Comparison of ENCODE assay signal across 10 cellular contexts in the genomic region with DNA sequence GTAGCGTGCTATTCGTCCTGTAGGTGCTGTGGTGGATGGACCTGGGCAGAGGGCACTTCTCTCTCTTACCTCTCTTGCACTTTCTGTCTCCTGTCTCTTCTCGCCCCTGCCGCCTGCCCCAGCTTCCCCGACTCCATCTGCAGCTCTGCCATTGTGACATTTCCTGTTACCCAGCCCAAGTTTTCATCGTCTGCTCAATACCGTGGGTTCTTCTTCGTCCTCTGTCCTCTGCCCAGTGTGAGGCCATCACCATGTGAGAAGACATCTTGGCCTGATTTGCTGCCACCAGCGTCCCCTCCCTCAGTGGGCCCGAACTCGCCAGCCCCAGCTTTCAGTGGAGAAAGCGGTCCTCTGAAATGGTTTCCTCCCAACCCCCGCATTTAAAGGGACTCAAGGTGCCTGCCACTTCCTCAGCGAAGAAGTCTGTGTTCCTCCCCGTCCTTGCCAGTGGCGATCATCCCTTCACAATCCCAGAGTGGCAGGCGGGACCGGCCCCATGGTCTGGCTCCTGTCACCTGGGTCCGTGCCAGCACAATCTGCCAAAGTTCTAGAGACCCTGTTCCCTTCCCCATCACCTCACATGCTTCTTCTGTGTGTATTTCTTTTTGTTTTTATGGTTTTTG. TPM values are rescaled to one million over a fixed set of nuclear protein-coding genes. Genes with fewer than 3 reads are reported as not detected.
DNase-seq lines count a peak whose midpoint lies in the region; ATAC-seq and TF ChIP-seq lines count a peak whose summit lies in the region.
"Had no signal": no experiment of that assay in that cellular context is flagged by ENCODE, and none has a peak within 500 bp of the region (broad histone marks: within the 10 kb centered on the region; RNA-seq: fewer than 3 reads in every experiment).

No MANE protein-coding gene starts in this region.

- no peaks in the 10 kb centered on the region for H4K20me1 ChIP-seq in KMS-11 (ENCODE audit: insufficient read depth)

- H3K9me3 ChIP-seq in Caco-2, result no peaks in the 10 kb centered on the region

- DNase-seq in Caco-2, result no peak
- DNase-seq in activated naive CD8-positive, alpha-beta T cell treated with anti-CD3 and anti-CD28 coated beads, Interleukin-2, amount 10 ng/mL, durations not matched to agents 7 days and 5 days, result peak; percentile 48
- DNase-seq in natural killer cell, result no peak
- no peak for DNase-seq in SW480 (ENCODE audit: low spot score)
- DNase-seq: erythroblast, GDM1 had no signal

- H3K79me2 ChIP-seq in KMS-11 (ENCODE audit: insufficient read depth, low read depth), result no peaks in the 10 kb centered on the region

- H3K27me3 Mint-ChIP-seq in Caco-2 (ENCODE audit: insufficient read depth, unreplicated experiment) (no peaks in the 10 kb centered on the region), natural killer cell (ENCODE audit: low read depth in 2 of 2) (no peaks in the 10 kb centered on the region)
- no peaks in the 10 kb centered on the region for H3K27me3 Mint-ChIP-seq in activated naive CD8-positive, alpha-beta T cell treated with anti-CD3 and anti-CD28 coated beads, Interleukin-2, amount 10 ng/mL, durations not matched to agents 7 days and 5 days

- peak overlapping the region; percentile 63 for H3K4me2 ChIP-seq in KMS-11

- no TSS peak for BruUV-seq in Caco-2 (replicated peaks; lab: Mats Ljungman, UMichigan)

- CTCF ChIA-PET in Caco-2 (lab: Charles Lee), result interaction anchor here (0.6 kb wide), 1 partner anchor 249 kb away, joined by 3 read pairs; no protein-coding TSS in a partner anchor

- H3K27ac Mint-ChIP-seq in Caco-2 (ENCODE audit: unreplicated experiment), result peak overlapping the region; percentile 9
- H3K27ac Mint-ChIP-seq in activated naive CD8-positive, alpha-beta T cell treated with anti-CD3 and anti-CD28 coated beads, Interleukin-2, amount 10 ng/mL, durations not matched to agents 7 days and 5 days, result peak overlapping the region; percentile 59
- H3K27ac Mint-ChIP-seq in natural killer cell, result peak overlapping the region; percentile 82 to 87

- peaks cover 12% of the 10 kb centered on the region for H3K4me1 ChIP-seq in Caco-2
- H3K4me1 ChIP-seq in KMS-11 (ENCODE audit: low read depth, poor library complexity, severe bottlenecking), result peaks cover 29% of the 10 kb centered on the region

- intact Hi-C loops in Caco-2 (cut with micrococcal nuclease; ENCODE audit: unreplicated experiment) (no loop called here), natural killer cell (cut with micrococcal nuclease) (no loop called here)

- TF ChIP-seq CTCF in Caco-2 (IDR thresholded peaks at IDR 0.05; ENCODE audit: insufficient read depth in 1 of 2, low read depth in 1 of 2, low read length in 1 of 2, severe bottlenecking in 1 of 2, unreplicated experiment in 1 of 2), result no peak
- no peak for TF ChIP-seq CTCF in KMS-11 (conservative IDR thresholded peaks at IDR 0.05; ENCODE audit: low read depth, low read length)
- TF ChIP-seq CTCF in natural killer cell (IDR thresholded peaks at IDR 0.05), result no peak

- H3K4me3 Mint-ChIP-seq in Caco-2 (ENCODE audit: unreplicated experiment), result no peak overlapping the region
- peak overlapping the region; percentile 75 for H3K4me3 Mint-ChIP-seq in activated naive CD8-positive, alpha-beta T cell treated with anti-CD3 and anti-CD28 coated beads, Interleukin-2, amount 10 ng/mL, durations not matched to agents 7 days and 5 days
- H3K4me3 Mint-ChIP-seq in natural killer cell, result peak overlapping the region; percentile 79

- H3K4me3 ChIP-seq in Caco-2 (ENCODE audit: low read depth, low read length) (no peak overlapping the region), KMS-11 (IDR thresholded peaks at IDR 0.05; ENCODE audit: insufficient read depth, low read depth, low read length) (peak overlapping the region; percentile 72)

- H3K4me1 Mint-ChIP-seq in Caco-2 (ENCODE audit: low read depth, unreplicated experiment) (peaks cover 13% of the 10 kb centered on the region), natural killer cell (peaks cover 26 to 36% of the 10 kb centered on the region in 2 donors)
- peaks cover 24% of the 10 kb centered on the region for H3K4me1 Mint-ChIP-seq in activated naive CD8-positive, alpha-beta T cell treated with anti-CD3 and anti-CD28 coated beads, Interleukin-2, amount 10 ng/mL, durations not matched to agents 7 days and 5 days

- POLR2A ChIA-PET in Caco-2 (lab: Charles Lee), result interaction anchor here (1.0 kb wide), 1 partner anchor 18 kb away, joined by 16 read pairs; a partner anchor contains a TSS
- POLR2A ChIA-PET in activated naive CD8-positive, alpha-beta T cell treated with anti-CD3 and anti-CD28 coated beads, Interleukin-2, amount 10 ng/mL, durations not matched to agents 7 days and 5 days (lab: Charles Lee), result interaction anchor here (1.0 to 2.9 kb wide), 8 partner anchors 10 to 340 kb away, joined by 3 to 27 read pairs (median 6); a partner anchor contains a TSS

- peak; percentile 51 for ATAC-seq in activated naive CD8-positive, alpha-beta T cell treated with anti-CD3 and anti-CD28 coated beads, Interleukin-2, amount 10 ng/mL, durations not matched to agents 7 days and 5 days (ENCODE audit: low read depth)
- peak; percentile 54 to 76 (median 69) for ATAC-seq in natural killer cell
- no peak for ATAC-seq in GM18511 (IDR thresholded peaks at IDR 0.05; ENCODE audit: unreplicated experiment)
- ATAC-seq in GM21526 (IDR thresholded peaks at IDR 0.05; ENCODE audit: low FRiP score, unreplicated experiment), result no peak
- ATAC-seq in HG02885 (IDR thresholded peaks at IDR 0.05; ENCODE audit: poor library complexity, unreplicated experiment), result no peak

- H3K27me3 ChIP-seq in Caco-2 (replicated peaks; ENCODE audit: control insufficient read depth, insufficient read depth, low read length), result no peaks in the 10 kb centered on the region
- H3K27me3 ChIP-seq in KMS-11 (ENCODE audit: insufficient read depth, low read depth), result no peaks in the 10 kb centered on the region

- peak overlapping the region; percentile 22; the same call in 1 of the 2 replicates for H3K27ac ChIP-seq in KMS-11

- peak overlapping the region; percentile 0; the same call in 1 of the 2 replicates for H3K9ac ChIP-seq in KMS-11

- H2AFZ ChIP-seq in KMS-11 (ENCODE audit: low read depth), result peak overlapping the region; percentile 32; the same call in 1 of the 2 replicates

- H3K36me3 Mint-ChIP-seq in Caco-2 (ENCODE audit: insufficient read depth, unreplicated experiment) (peaks cover 23% of the 10 kb centered on the region), natural killer cell (no peaks in the 10 kb centered on the region)
- H3K36me3 Mint-ChIP-seq in activated naive CD8-positive, alpha-beta T cell treated with anti-CD3 and anti-CD28 coated beads, Interleukin-2, amount 10 ng/mL, durations not matched to agents 7 days and 5 days, result peaks cover 7% of the 10 kb centered on the region

- no peaks in the 10 kb centered on the region; the same call in 1 of the 2 replicates for H3K36me3 ChIP-seq in Caco-2 (ENCODE audit: control insufficient read depth, insufficient read depth, low read length)
- no peaks in the 10 kb centered on the region for H3K36me3 ChIP-seq in KMS-11 (ENCODE audit: insufficient read depth)

- H3K9me3 Mint-ChIP-seq in Caco-2 (ENCODE audit: unreplicated experiment) (no peaks in the 10 kb centered on the region), natural killer cell (no peaks in the 10 kb centered on the region)
- no peaks in the 10 kb centered on the region for H3K9me3 Mint-ChIP-seq in activated naive CD8-positive, alpha-beta T cell treated with anti-CD3 and anti-CD28 coated beads, Interleukin-2, amount 10 ng/mL, durations not matched to agents 7 days and 5 days

RNA-seq across cellular contexts. Expression of a gene that starts 18.0 kb away (rescaled TPM):
- total RNA-seq in Caco-2 (2022), result 109 and 119 TPM in 2 replicates
- 100 to 1,000 TPM; 144 to 148 TPM for total RNA-seq in activated naive CD8-positive, alpha-beta T cell treated with anti-CD3 and anti-CD28 coated beads, Interleukin-2, amount 10 ng/mL, durations not matched to agents 7 days and 5 days
- 100 to 1,000 TPM; 190 to 207 (median 194) TPM for total RNA-seq in natural killer cell

RNA-seq across cellular contexts. Expression of a gene that starts 44.5 kb away (rescaled TPM):
- 31.1 and 32.3 TPM in 2 replicates for total RNA-seq in Caco-2 (2022)
- 10 to 100 TPM; 28.8 to 29.7 TPM for total RNA-seq in activated naive CD8-positive, alpha-beta T cell treated with anti-CD3 and anti-CD28 coated beads, Interleukin-2, amount 10 ng/mL, durations not matched to agents 7 days and 5 days
- 10 to 100 TPM; 22.7 to 36.5 (median 33.9) TPM for total RNA-seq in natural killer cell

RNA-seq across cellular contexts. Expression of a gene that starts 44.8 kb away (rescaled TPM):
- total RNA-seq in Caco-2 (2022) (10.3 and 11.3 TPM in 2 replicates), natural killer cell (10 to 100 TPM; 22.4 to 33.9 (median 24.8) TPM)
- 10 to 100 TPM; 23.1 to 26.4 TPM for total RNA-seq in activated naive CD8-positive, alpha-beta T cell treated with anti-CD3 and anti-CD28 coated beads, Interleukin-2, amount 10 ng/mL, durations not matched to agents 7 days and 5 days

Comparison
In these comparisons a context has a peak if more than half of its experiments do, and no peak if none do; other contexts are left out.
1. H3K27ac Mint-ChIP-seq: peak in every context shown above with its lines; median percentile 84 in natural killer cell; 59 in activated naive CD8-positive, alpha-beta T cell treated with anti-CD3 and anti-CD28 coated beads, Interleukin-2, amount 10 ng/mL, durations not matched to agents 7 days and 5 days; 9 in Caco-2.
2. ATAC-seq: peak in activated naive CD8-positive, alpha-beta T cell treated with anti-CD3 and anti-CD28 coated beads, Interleukin-2, amount 10 ng/mL, durations not matched to agents 7 days and 5 days (single experiment) and natural killer cell (3 of 3); none in GM18511 (single experiment), GM21526 (single experiment) and HG02885 (single experiment).